1 cellular context compared by ENCODE assay signal in the genomic region with DNA sequence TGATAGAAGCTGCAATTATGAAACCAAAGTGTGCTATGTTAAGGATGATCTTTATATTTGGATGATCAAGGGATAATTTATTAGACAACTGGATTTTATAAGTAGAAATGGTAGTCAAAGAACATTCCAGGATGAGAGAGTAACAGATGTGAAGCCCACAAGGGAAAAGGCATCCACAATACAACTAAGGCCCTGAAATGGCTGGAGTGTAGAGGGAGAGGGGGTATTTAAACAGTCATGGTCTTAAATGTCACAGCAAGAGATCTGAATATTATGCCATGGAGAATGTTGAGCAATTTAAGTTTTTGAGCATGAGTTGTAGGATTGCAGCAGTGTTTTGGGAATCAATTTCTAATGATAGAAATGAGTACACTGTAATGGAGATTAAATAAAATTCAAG.
TF ChIP-seq lines count a peak whose summit lies in the region.

No MANE protein-coding gene starts in this region.

TF ChIP-seq in H1, 55 proteins besides CTCF, POLR2A, EP300 and RAD21:
- no peak for TF ChIP-seq CBX5 (IDR thresholded peaks at IDR 0.05; ENCODE audit: low read depth, low read length)
- TF ChIP-seq SP1 (IDR thresholded peaks at IDR 0.05; ENCODE audit: low read depth, low read length), result no peak
- no peak for TF ChIP-seq RXRA (IDR thresholded peaks at IDR 0.05; ENCODE audit: insufficient read depth, low read depth, low read length)
- peak; percentile 86 for TF ChIP-seq POLR2AphosphoS5 (IDR thresholded peaks at IDR 0.05; ENCODE audit: low read depth, low read length)
- no peak for TF ChIP-seq SIRT6 (IDR thresholded peaks at IDR 0.05; ENCODE audit: low read length)
- TF ChIP-seq, protein P1, sequence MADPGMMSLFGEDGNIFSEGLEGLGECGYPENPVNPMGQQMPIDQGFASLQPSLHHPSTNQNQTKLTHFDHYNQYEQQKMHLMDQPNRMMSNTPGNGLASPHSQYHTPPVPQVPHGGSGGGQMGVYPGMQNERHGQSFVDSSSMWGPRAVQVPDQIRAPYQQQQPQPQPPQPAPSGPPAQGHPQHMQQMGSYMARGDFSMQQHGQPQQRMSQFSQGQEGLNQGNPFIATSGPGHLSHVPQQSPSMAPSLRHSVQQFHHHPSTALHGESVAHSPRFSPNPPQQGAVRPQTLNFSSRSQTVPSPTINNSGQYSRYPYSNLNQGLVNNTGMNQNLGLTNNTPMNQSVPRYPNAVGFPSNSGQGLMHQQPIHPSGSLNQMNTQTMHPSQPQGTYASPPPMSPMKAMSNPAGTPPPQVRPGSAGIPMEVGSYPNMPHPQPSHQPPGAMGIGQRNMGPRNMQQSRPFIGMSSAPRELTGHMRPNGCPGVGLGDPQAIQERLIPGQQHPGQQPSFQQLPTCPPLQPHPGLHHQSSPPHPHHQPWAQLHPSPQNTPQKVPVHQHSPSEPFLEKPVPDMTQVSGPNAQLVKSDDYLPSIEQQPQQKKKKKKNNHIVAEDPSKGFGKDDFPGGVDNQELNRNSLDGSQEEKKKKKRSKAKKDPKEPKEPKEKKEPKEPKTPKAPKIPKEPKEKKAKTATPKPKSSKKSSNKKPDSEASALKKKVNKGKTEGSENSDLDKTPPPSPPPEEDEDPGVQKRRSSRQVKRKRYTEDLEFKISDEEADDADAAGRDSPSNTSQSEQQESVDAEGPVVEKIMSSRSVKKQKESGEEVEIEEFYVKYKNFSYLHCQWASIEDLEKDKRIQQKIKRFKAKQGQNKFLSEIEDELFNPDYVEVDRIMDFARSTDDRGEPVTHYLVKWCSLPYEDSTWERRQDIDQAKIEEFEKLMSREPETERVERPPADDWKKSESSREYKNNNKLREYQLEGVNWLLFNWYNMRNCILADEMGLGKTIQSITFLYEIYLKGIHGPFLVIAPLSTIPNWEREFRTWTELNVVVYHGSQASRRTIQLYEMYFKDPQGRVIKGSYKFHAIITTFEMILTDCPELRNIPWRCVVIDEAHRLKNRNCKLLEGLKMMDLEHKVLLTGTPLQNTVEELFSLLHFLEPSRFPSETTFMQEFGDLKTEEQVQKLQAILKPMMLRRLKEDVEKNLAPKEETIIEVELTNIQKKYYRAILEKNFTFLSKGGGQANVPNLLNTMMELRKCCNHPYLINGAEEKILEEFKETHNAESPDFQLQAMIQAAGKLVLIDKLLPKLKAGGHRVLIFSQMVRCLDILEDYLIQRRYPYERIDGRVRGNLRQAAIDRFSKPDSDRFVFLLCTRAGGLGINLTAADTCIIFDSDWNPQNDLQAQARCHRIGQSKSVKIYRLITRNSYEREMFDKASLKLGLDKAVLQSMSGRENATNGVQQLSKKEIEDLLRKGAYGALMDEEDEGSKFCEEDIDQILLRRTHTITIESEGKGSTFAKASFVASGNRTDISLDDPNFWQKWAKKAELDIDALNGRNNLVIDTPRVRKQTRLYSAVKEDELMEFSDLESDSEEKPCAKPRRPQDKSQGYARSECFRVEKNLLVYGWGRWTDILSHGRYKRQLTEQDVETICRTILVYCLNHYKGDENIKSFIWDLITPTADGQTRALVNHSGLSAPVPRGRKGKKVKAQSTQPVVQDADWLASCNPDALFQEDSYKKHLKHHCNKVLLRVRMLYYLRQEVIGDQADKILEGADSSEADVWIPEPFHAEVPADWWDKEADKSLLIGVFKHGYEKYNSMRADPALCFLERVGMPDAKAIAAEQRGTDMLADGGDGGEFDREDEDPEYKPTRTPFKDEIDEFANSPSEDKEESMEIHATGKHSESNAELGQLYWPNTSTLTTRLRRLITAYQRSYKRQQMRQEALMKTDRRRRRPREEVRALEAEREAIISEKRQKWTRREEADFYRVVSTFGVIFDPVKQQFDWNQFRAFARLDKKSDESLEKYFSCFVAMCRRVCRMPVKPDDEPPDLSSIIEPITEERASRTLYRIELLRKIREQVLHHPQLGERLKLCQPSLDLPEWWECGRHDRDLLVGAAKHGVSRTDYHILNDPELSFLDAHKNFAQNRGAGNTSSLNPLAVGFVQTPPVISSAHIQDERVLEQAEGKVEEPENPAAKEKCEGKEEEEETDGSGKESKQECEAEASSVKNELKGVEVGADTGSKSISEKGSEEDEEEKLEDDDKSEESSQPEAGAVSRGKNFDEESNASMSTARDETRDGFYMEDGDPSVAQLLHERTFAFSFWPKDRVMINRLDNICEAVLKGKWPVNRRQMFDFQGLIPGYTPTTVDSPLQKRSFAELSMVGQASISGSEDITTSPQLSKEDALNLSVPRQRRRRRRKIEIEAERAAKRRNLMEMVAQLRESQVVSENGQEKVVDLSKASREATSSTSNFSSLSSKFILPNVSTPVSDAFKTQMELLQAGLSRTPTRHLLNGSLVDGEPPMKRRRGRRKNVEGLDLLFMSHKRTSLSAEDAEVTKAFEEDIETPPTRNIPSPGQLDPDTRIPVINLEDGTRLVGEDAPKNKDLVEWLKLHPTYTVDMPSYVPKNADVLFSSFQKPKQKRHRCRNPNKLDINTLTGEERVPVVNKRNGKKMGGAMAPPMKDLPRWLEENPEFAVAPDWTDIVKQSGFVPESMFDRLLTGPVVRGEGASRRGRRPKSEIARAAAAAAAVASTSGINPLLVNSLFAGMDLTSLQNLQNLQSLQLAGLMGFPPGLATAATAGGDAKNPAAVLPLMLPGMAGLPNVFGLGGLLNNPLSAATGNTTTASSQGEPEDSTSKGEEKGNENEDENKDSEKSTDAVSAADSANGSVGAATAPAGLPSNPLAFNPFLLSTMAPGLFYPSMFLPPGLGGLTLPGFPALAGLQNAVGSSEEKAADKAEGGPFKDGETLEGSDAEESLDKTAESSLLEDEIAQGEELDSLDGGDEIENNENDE (IDR thresholded peaks at IDR 0.05; ENCODE audit: insufficient replicate concordance, low read length), result peak; percentile 35
- no peak for TF ChIP-seq EGR1 (IDR thresholded peaks at IDR 0.05; ENCODE audit: borderline replicate concordance, low read depth, low read length)
- no peak for TF ChIP-seq NANOG (IDR thresholded peaks at IDR 0.05; ENCODE audit: insufficient read depth, low read depth, low read length, poor library complexity, severe bottlenecking)
- TF ChIP-seq FOSL1 (IDR thresholded peaks at IDR 0.05; ENCODE audit: insufficient read depth, low read depth, low read length), result no peak
- no peak for TF ChIP-seq BRCA1 (IDR thresholded peaks at IDR 0.05; ENCODE audit: low read depth, low read length)
- TF ChIP-seq HDAC2 (IDR thresholded peaks at IDR 0.05; ENCODE audit: borderline replicate concordance in 1 of 2, low read depth in 2 of 2, low read length in 2 of 2), result no peak
- TF ChIP-seq, protein P2, sequence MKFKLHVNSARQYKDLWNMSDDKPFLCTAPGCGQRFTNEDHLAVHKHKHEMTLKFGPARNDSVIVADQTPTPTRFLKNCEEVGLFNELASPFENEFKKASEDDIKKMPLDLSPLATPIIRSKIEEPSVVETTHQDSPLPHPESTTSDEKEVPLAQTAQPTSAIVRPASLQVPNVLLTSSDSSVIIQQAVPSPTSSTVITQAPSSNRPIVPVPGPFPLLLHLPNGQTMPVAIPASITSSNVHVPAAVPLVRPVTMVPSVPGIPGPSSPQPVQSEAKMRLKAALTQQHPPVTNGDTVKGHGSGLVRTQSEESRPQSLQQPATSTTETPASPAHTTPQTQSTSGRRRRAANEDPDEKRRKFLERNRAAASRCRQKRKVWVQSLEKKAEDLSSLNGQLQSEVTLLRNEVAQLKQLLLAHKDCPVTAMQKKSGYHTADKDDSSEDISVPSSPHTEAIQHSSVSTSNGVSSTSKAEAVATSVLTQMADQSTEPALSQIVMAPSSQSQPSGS (IDR thresholded peaks at IDR 0.05; ENCODE audit: low read length), result no peak
- no peak for TF ChIP-seq ASH2L (IDR thresholded peaks at IDR 0.05; ENCODE audit: low read length)
- no peak for TF ChIP-seq RBBP5 (IDR thresholded peaks at IDR 0.05; ENCODE audit: borderline replicate concordance, low read depth, low read length)
TF ChIP-seq in H1: peak in this region for 2.
